ENCODE assay signal across 8 cellular contexts in the genomic region with DNA sequence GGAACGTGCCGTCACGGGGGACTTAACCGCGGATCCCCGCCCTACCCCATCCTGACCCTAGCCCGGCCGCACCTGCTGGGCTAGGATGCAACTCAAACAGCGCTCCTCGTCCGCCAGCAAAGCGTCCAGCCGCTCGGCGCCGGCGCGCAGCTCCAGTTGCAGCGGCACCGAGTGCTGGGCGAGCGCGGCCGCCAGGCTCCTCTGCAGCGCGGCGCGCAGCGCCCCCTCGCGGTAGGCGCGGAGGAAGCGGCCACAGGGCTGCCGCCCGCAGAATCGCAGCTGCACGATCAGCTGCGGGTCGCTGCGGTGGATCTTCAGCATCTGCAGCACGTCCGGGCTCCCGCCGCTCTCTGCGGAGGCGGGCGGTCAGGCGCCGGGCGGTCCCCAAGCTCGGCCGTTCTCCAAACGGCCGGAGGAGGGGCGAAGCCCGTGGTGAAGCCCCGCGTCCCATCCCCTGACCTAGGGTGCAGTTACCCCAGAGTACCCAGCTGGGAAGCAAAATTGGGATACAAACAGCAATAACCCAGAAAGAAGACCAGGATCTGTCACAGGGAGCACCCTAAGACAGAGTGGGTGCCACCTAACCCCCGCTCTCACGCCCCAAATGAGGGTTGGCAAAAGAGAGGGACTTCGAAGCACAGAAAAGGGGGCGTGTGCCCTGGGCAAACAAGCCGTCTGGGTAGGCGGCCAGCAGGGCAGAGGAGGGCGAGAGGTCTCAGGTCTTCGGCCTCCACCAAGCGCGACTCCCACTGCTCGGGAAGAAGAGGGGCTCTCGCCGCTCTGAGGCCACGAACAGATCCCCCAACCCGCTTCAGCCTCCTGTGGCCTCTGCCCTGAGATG. TPM values are rescaled to one million over a fixed set of nuclear protein-coding genes. Genes with fewer than 3 reads are reported as not detected.
DNase-seq lines count a peak whose midpoint lies in the region; ATAC-seq and TF ChIP-seq lines count a peak whose summit lies in the region.

No MANE protein-coding gene starts in this region.

- H3K27ac ChIP-seq in osteoblast (ENCODE audit: low read depth, low read length) = no peak overlapping the region
- no peak overlapping the region for H3K27ac ChIP-seq in tibial artery

- peak; percentile 34 for DNase-seq in DMS53 treated with DMSO at 0.1 percent for 48 hours (lab: John Stamatoyannopoulos, UW; ENCODE audit: unreplicated experiment)
- peak; percentile 47 for DNase-seq in SK-MEL-5 (ENCODE audit: low read depth, low spot score)
- peak; percentile 69 for DNase-seq in activated gamma-delta T cell treated with anti-CD3 and anti-CD28 coated beads, Interleukin-2, amount 50 U/mL, for 16 hours (ENCODE audit: low read depth)
- peak; percentile 89 for DNase-seq in germinal center (ENCODE audit: low spot score)
- DNase-seq in osteoblast (ENCODE audit: insufficient read length, low spot score, missing footprints) = peak; percentile 100
- DNase-seq in tibial artery = peak; percentile 55 to 83

- H3K4me3 Mint-ChIP-seq in IgD-negative memory B cell = peak overlapping the region; percentile 20 to 87 (median 70)

- peak overlapping the region; percentile 79 for H3K4me2 ChIP-seq in osteoblast (ENCODE audit: insufficient read depth, low read length)

- peaks cover 19 to 38% (median 30%) of the 10 kb centered on the region in 3 donors for H3K4me1 Mint-ChIP-seq in IgD-negative memory B cell

- H3K79me2 ChIP-seq in osteoblast (ENCODE audit: insufficient read depth, low read length) = peaks cover 4% of the 10 kb centered on the region

- H3K9me3 Mint-ChIP-seq in IgD-negative memory B cell = no peaks in the 10 kb centered on the region

- peak; percentile 74 for TF ChIP-seq CTCF in osteoblast (IDR thresholded peaks at IDR 0.05; ENCODE audit: extremely low read depth, low read depth, low read length)
- TF ChIP-seq CTCF in tibial artery (IDR thresholded peaks at IDR 0.05) = peak; percentile 95 to 99

- no peaks in the 10 kb centered on the region for H3K27me3 Mint-ChIP-seq in IgD-negative memory B cell

- peaks cover 6% of the 10 kb centered on the region for H3K4me1 ChIP-seq in osteoblast (ENCODE audit: insufficient read depth, low read length)
- H3K4me1 ChIP-seq in tibial artery = peaks cover 0 to 45% (median 29%) of the 10 kb centered on the region in 4 donors

- H3K27ac Mint-ChIP-seq in IgD-negative memory B cell = peak overlapping the region in 1 of 3 donors; percentile 97

- no peak overlapping the region for H2AFZ ChIP-seq in osteoblast (ENCODE audit: low read length)

- H3K9me3 ChIP-seq in osteoblast (ENCODE audit: low read depth, low read length) (no peaks in the 10 kb centered on the region), tibial artery (no peaks in the 10 kb centered on the region)

- no peak for ATAC-seq in GM21515 (IDR thresholded peaks at IDR 0.05; ENCODE audit: unreplicated experiment)

- intact Hi-C loops in tibial artery (cut with DNase I; ENCODE audit: low total_unique reads) = loop anchor here (5.0 kb wide), 2 partner anchors 138 to 1078 kb away; no protein-coding TSS in a partner anchor

- H3K27me3 ChIP-seq in osteoblast (ENCODE audit: insufficient read depth, low read length) (no peaks in the 10 kb centered on the region), tibial artery (peaks cover 0 to 4% of the 10 kb centered on the region in 2 donors)

- in situ Hi-C loops in SK-MEL-5 (cut with HindIII; ENCODE audit: low pct_unique_long_range_greater_than_20kb, low sequenced_read_pairs) = no loop called here

- no peaks in the 10 kb centered on the region for H3K36me3 Mint-ChIP-seq in IgD-negative memory B cell

- H3K36me3 ChIP-seq in osteoblast (ENCODE audit: insufficient read depth, low read length) (peaks cover 6% of the 10 kb centered on the region), tibial artery (no peaks in the 10 kb centered on the region)

- H3K4me3 ChIP-seq in osteoblast (ENCODE audit: insufficient read depth, low read length) = peak overlapping the region; percentile 47
- peak overlapping the region in 1 of 2 donors; percentile 26 for H3K4me3 ChIP-seq in tibial artery

- peaks cover 35% of the 10 kb centered on the region for H4K20me1 ChIP-seq in osteoblast (ENCODE audit: insufficient read depth, low read length)

RNA-seq across cellular contexts. Expression of gene TRADD, which starts 4.2 kb away (rescaled TPM):
- 103 TPM for polyA plus RNA-seq in IgD-negative memory B cell
- total RNA-seq in SK-MEL-5 (2014; rRNA removed; shearing (Covaris generic)) = 18.3 and 21.1 TPM in 2 replicates
- 18.1 and 18.3 TPM in 2 replicates for polyA plus RNA-seq in SK-MEL-5 (2015; cell fraction: cytosol; rRNA removed)
- polyA plus RNA-seq in SK-MEL-5 (2015; cell fraction: nucleus; rRNA removed) = 38.5 and 58.4 TPM in 2 replicates
- total RNA-seq in osteoblast = 19.2 and 19.5 TPM in 2 replicates

RNA-seq across cellular contexts. Expression of gene FBXL8, which starts 4.2 kb away (rescaled TPM):
- polyA plus RNA-seq in IgD-negative memory B cell = 3.7 TPM
- total RNA-seq in SK-MEL-5 (2014; rRNA removed; shearing (Covaris generic)) = 5.1 and 6.4 TPM in 2 replicates
- polyA plus RNA-seq in SK-MEL-5 (2015; cell fraction: cytosol; rRNA removed) = 3.8 and 5.0 TPM in 2 replicates
- polyA plus RNA-seq in SK-MEL-5 (2015; cell fraction: nucleus; rRNA removed) = 164 and 185 TPM in 2 replicates
- total RNA-seq in osteoblast = 12.7 and 15.6 TPM in 2 replicates

RNA-seq across cellular contexts. Expression of gene B3GNT9, which starts 4.7 kb away (rescaled TPM):
- 0.45 TPM for polyA plus RNA-seq in IgD-negative memory B cell
- total RNA-seq in SK-MEL-5 (2014; rRNA removed; shearing (Covaris generic)) = 0.92 and 2.0 TPM in 2 replicates
- polyA plus RNA-seq in SK-MEL-5 (2015; cell fraction: cytosol; rRNA removed) = 2.0 and 2.8 TPM in 2 replicates
- 2.7 and 2.9 TPM in 2 replicates for polyA plus RNA-seq in SK-MEL-5 (2015; cell fraction: nucleus; rRNA removed)
- total RNA-seq in osteoblast = 54.8 and 58.6 TPM in 2 replicates

RNA-seq across cellular contexts. Expression of gene HSF4, which starts 9.0 kb away (rescaled TPM):
- polyA plus RNA-seq in IgD-negative memory B cell = not detected
- total RNA-seq in SK-MEL-5 (2014; rRNA removed; shearing (Covaris generic)) = 28.7 and 40.9 TPM in 2 replicates
- 2.9 and 3.1 TPM in 2 replicates for polyA plus RNA-seq in SK-MEL-5 (2015; cell fraction: cytosol; rRNA removed)
- 815 and 943 TPM in 2 replicates for polyA plus RNA-seq in SK-MEL-5 (2015; cell fraction: nucleus; rRNA removed)
- total RNA-seq in osteoblast = 5.8 and 8.5 TPM in 2 replicates

RNA-seq across cellular contexts. Expression of gene NOL3, which starts 14.8 kb away (rescaled TPM):
- polyA plus RNA-seq in IgD-negative memory B cell = not detected
- 7.8 and 13.2 TPM in 2 replicates for total RNA-seq in SK-MEL-5 (2014; rRNA removed; shearing (Covaris generic))
- 11.3 and 15.5 TPM in 2 replicates for polyA plus RNA-seq in SK-MEL-5 (2015; cell fraction: cytosol; rRNA removed)
- 73.0 and 87.1 TPM in 2 replicates for polyA plus RNA-seq in SK-MEL-5 (2015; cell fraction: nucleus; rRNA removed)
- 9.1 and 10.9 TPM in 2 replicates for total RNA-seq in osteoblast

Comparison
In these comparisons a context has a peak if more than half of its experiments do, and no peak if none do; other contexts are left out.
1. DNase-seq: peak in every context shown above with its lines; median percentile 100 in osteoblast; 89 in germinal center; 69 in activated gamma-delta T cell treated with anti-CD3 and anti-CD28 coated beads, Interleukin-2, amount 50 U/mL, for 16 hours; 69 in tibial artery; 47 in SK-MEL-5; 34 in DMS53 treated with DMSO at 0.1 percent for 48 hours.
2. RNA of gene B3GNT9, which starts 4.7 kb away (total RNA-seq): 54.8 to 58.6 TPM in osteoblast; 0.92 to 2.0 TPM in SK-MEL-5; every median in the first group is over 10 times any median in the second.